ENCODE assay signal across 26 cellular contexts in genomic region chr9:89929315-89929714, GRCh38.
"Had no signal": no experiment of that assay in that cellular context is flagged by ENCODE, and none has a peak within 500 bp of the region (broad histone marks: within the 10 kb centered on the region; RNA-seq: fewer than 3 reads in every experiment).

No MANE protein-coding gene starts in this region.

- H3K4me3 ChIP-seq: gastrocnemius medialis, hepatocyte, neural progenitor cell, sigmoid colon, thoracic aorta, upper lobe of left lung had no signal

- H3K36me3 ChIP-seq: gastrocnemius medialis, neural progenitor cell, sigmoid colon, thoracic aorta, upper lobe of left lung had no signal

- H3K9me3 ChIP-seq: gastrocnemius medialis, sigmoid colon, thoracic aorta, upper lobe of left lung had no signal

- H3K4me3 Mint-ChIP-seq: activated CD4-positive, alpha-beta memory T cell treated with anti-CD3 and anti-CD28 coated beads, Interleukin-2, amount 10 ng/mL, durations not matched to agents 7 days and 5 days; activated CD4-positive, alpha-beta T cell treated with anti-CD3 and anti-CD28 coated beads, Interleukin-2, amount 10 ng/mL, durations not matched to agents 7 days and 5 days; mesothelial cell of epicardium; naive thymus-derived CD4-positive, alpha-beta T cell; neural progenitor cell; stimulated activated effector memory CD8-positive, alpha-beta T cell treated with anti-CD3 and anti-CD28 coated beads, Interleukin-12 subunit alpha, Interleukin-12 subunit beta, amount 100 ng/mL, for 72 hours; stimulated activated naive CD8-positive, alpha-beta T cell treated with anti-CD3 and anti-CD28 coated beads, Interleukin-15, Interleukin-2, amounts not matched to agents 100 ng/mL and 50 ng/mL, for 24 hours had no signal

- H3K79me2 ChIP-seq: hepatocyte had no signal

- H2AFZ ChIP-seq: hepatocyte, neural progenitor cell had no signal

- DNase-seq: activated CD4-positive, alpha-beta memory T cell treated with anti-CD3 and anti-CD28 coated beads, Interleukin-2, amount 10 ng/mL, durations not matched to agents 7 days and 5 days; activated CD4-positive, alpha-beta T cell treated with anti-CD3 and anti-CD28 coated beads, Interleukin-2, amount 10 ng/mL, durations not matched to agents 7 days and 5 days; activated CD4-positive, CD25-positive, alpha-beta regulatory T cell treated with anti-CD3 and anti-CD28 coated beads, Interleukin-2, amount 50 U/mL, for 72 hours; activated naive CD4-positive, alpha-beta T cell; activated T-cell treated with anti-CD3 and anti-CD28 coated beads, Interleukin-2, amount 50 U/mL, for 48 hours; dermis blood vessel endothelial cell; effector CD4-positive, alpha-beta T cell; gastrocnemius medialis; left colon; posterior cingulate gyrus; sigmoid colon; small intestine; stimulated activated CD4-positive, alpha-beta T cell treated with anti-CD3 and anti-CD28 coated beads, Interleukin-4, amount 100 ng/mL, for 24 hours; T-helper 2 cell; upper lobe of left lung had no signal

- H3K9ac ChIP-seq: neural progenitor cell had no signal

- ATAC-seq: stimulated activated effector memory CD8-positive, alpha-beta T cell treated with anti-CD3 and anti-CD28 coated beads, Interleukin-12 subunit alpha, Interleukin-12 subunit beta, amount 100 ng/mL, for 72 hours had no signal

- H3K27me3 ChIP-seq: gastrocnemius medialis, hepatocyte, neural progenitor cell, sigmoid colon, upper lobe of left lung had no signal

- H3K27ac ChIP-seq: gastrocnemius medialis, hepatocyte, neural progenitor cell, sigmoid colon, thoracic aorta had no signal

- FAIRE-seq: colon, endometrium, keratinocyte, small intestine had no signal

- H3K4me1 ChIP-seq: neural progenitor cell had no signal

- H3K4me2 ChIP-seq: hepatocyte, neural progenitor cell had no signal

- H3K36me3 Mint-ChIP-seq: activated naive CD4-positive, alpha-beta T cell treated with anti-CD3 and anti-CD28 coated beads, Interleukin-2, amount 50 U/mL, for 72 hours; mesothelial cell of epicardium; naive thymus-derived CD4-positive, alpha-beta T cell; neural progenitor cell; stimulated activated effector memory CD8-positive, alpha-beta T cell treated with anti-CD3 and anti-CD28 coated beads, Interleukin-12 subunit alpha, Interleukin-12 subunit beta, amount 100 ng/mL, for 72 hours had no signal

- H3K27ac Mint-ChIP-seq: activated CD4-positive, alpha-beta memory T cell treated with anti-CD3 and anti-CD28 coated beads, Interleukin-2, amount 10 ng/mL, durations not matched to agents 7 days and 5 days; activated CD4-positive, alpha-beta T cell treated with anti-CD3 and anti-CD28 coated beads, Interleukin-2, amount 10 ng/mL, durations not matched to agents 7 days and 5 days; mesothelial cell of epicardium; neural progenitor cell; stimulated activated effector memory CD8-positive, alpha-beta T cell treated with anti-CD3 and anti-CD28 coated beads, Interleukin-12 subunit alpha, Interleukin-12 subunit beta, amount 100 ng/mL, for 72 hours; stimulated activated naive CD8-positive, alpha-beta T cell treated with anti-CD3 and anti-CD28 coated beads, Interleukin-15, Interleukin-2, amounts not matched to agents 100 ng/mL and 50 ng/mL, for 24 hours had no signal

- H3K9me3 Mint-ChIP-seq: activated CD4-positive, alpha-beta memory T cell treated with anti-CD3 and anti-CD28 coated beads, Interleukin-2, amount 10 ng/mL, durations not matched to agents 7 days and 5 days; activated CD4-positive, alpha-beta T cell treated with anti-CD3 and anti-CD28 coated beads, Interleukin-2, amount 10 ng/mL, durations not matched to agents 7 days and 5 days; activated naive CD4-positive, alpha-beta T cell treated with anti-CD3 and anti-CD28 coated beads, Interleukin-2, amount 50 U/mL, for 72 hours; mesothelial cell of epicardium; neural progenitor cell; stimulated activated effector memory CD8-positive, alpha-beta T cell treated with anti-CD3 and anti-CD28 coated beads, Interleukin-12 subunit alpha, Interleukin-12 subunit beta, amount 100 ng/mL, for 72 hours; stimulated activated naive CD8-positive, alpha-beta T cell treated with anti-CD3 and anti-CD28 coated beads, Interleukin-15, Interleukin-2, amounts not matched to agents 100 ng/mL and 50 ng/mL, for 24 hours had no signal
